Comparison of ENCODE assay signal across 8 cellular contexts in the genomic region with DNA sequence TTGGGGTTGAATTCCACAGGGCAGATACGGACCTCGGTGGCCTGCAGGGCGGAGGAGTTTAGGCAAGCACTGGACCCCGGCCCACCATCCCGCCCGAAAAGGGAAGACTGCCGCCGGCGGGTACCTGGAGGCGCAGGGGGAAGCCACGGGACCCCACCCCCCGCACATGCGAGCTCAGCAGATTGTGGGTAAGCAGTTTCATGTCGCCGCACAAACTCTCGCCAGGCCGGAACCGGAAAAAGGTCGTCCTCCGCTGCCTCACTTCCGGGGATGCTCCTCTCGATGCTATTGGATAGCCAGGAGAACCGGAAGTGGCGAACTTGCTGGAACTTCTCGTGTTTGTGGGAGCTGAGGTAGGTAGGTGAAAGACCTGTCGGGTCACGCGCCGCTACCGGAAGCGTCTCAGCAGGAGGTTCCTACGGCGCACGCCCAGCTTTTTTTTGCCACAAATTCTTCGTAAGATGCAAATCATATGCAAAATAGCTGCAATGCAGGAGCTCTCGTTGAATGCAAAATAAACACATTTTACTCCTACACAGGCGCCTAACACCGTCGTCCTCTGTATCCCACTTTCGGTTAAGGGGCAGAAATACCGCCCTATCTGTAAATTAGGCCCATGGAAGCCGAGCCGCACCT. TPM values are rescaled to one million over a fixed set of nuclear protein-coding genes. Genes with fewer than 3 reads are reported as not detected.
DNase-seq lines count a peak whose midpoint lies in the region; ATAC-seq and TF ChIP-seq lines count a peak whose summit lies in the region.

TRMT112 (minus strand) TSS at position 235 of the 636 bp plus-strand sequence; CDS start at position 202, 33 bp downstream.

- H3K4me3 Mint-ChIP-seq in CD8-positive, alpha-beta T cell: peak within 1 kb of the TSS; percentile 89

- H3K27ac Mint-ChIP-seq in CD8-positive, alpha-beta T cell: peak within 1 kb of the TSS; percentile 99

- peaks cover 8% of the 10 kb centered on the region for H3K4me1 ChIP-seq in CD8-positive, alpha-beta T cell (ENCODE audit: insufficient read depth, low read length)
- peaks cover 14% of the 10 kb centered on the region for H3K4me1 ChIP-seq in effector memory CD4-positive, alpha-beta T cell (ENCODE audit: control insufficient read depth, insufficient read depth, low read length, poor library complexity, severe bottlenecking)

- no peaks in the 10 kb centered on the region for H3K9me3 ChIP-seq in CD8-positive, alpha-beta T cell (ENCODE audit: low read length)
- H3K9me3 ChIP-seq in effector memory CD4-positive, alpha-beta T cell (ENCODE audit: control insufficient read depth, low read length): no peaks in the 10 kb centered on the region

- POLR2A ChIA-PET in CD8-positive, alpha-beta T cell (lab: Charles Lee): interaction anchor here (0.6 to 3.0 kb wide), 32 partner anchors 8 to 1726 kb away, joined by 3 to 50 read pairs (median 6); partner anchors contain the start of genes BAD, CCDC88B, ESRRA and FERMT3
- POLR2A ChIA-PET in activated CD8-positive, alpha-beta memory T cell treated with anti-CD3 and anti-CD28 coated beads for 36 hours (lab: Charles Lee): interaction anchor here (0.7 to 3.4 kb wide), 15 partner anchors 13 to 445 kb away, joined by 3 to 25 read pairs (median 6); partner anchors contain the start of genes BAD, CCDC88B, ESRRA and FERMT3

- H3K9me3 Mint-ChIP-seq in CD8-positive, alpha-beta T cell: no peaks in the 10 kb centered on the region

- no peaks in the 10 kb centered on the region for H3K27me3 ChIP-seq in CD8-positive, alpha-beta T cell (ENCODE audit: insufficient read depth, low read length)
- no peaks in the 10 kb centered on the region for H3K27me3 ChIP-seq in effector memory CD4-positive, alpha-beta T cell (replicated peaks; ENCODE audit: control insufficient read depth, insufficient read depth, low read length, poor library complexity, severe bottlenecking)

- peak within 1 kb of the TSS; percentile 69 for H3K4me3 ChIP-seq in CD8-positive, alpha-beta T cell (ENCODE audit: low read depth, low read length)
- peak within 1 kb of the TSS; percentile 79 for H3K4me3 ChIP-seq in effector memory CD4-positive, alpha-beta T cell (ENCODE audit: insufficient read depth, low read depth, low read length, poor library complexity, severe bottlenecking)

- H3K36me3 Mint-ChIP-seq in CD8-positive, alpha-beta T cell: peaks cover 60% of the 10 kb centered on the region

- TF ChIP-seq CTCF in CD8-positive, alpha-beta T cell (IDR thresholded peaks at IDR 0.05): no peak

- H3K27me3 Mint-ChIP-seq in CD8-positive, alpha-beta T cell (ENCODE audit: low read depth): no peaks in the 10 kb centered on the region

- peak within 1 kb of the TSS; percentile 97 for H3K27ac ChIP-seq in CD8-positive, alpha-beta T cell (ENCODE audit: low read depth, low read length)
- peak within 1 kb of the TSS; percentile 94 for H3K27ac ChIP-seq in effector memory CD4-positive, alpha-beta T cell (ENCODE audit: insufficient read depth, low read length, poor library complexity, severe bottlenecking)

- DNase-seq in CD8-positive, alpha-beta T cell: peak; percentile 89 to 99 (median 94)
- DNase-seq in HT-29 (ENCODE audit: low spot score) (peak; percentile 100), NOMO-1 (lab: John Stamatoyannopoulos, UW; ENCODE audit: unreplicated experiment in 2 of 2) (peak; percentile 93 to 98), medulla oblongata (ENCODE audit: extremely low spot score) (peak; percentile 99)
- DNase-seq in effector memory CD4-positive, alpha-beta T cell: peak; percentile 97 to 98 (median 98)
- peak; percentile 92 for DNase-seq in stimulated activated CD8-positive, alpha-beta memory T cell treated with anti-CD3 and anti-CD28 coated beads, Interleukin-12 subunit alpha, Interleukin-12 subunit beta, amount 100 ng/mL, for 24 hours (ENCODE audit: extremely low read depth)

- intact Hi-C loops in CD8-positive, alpha-beta T cell (cut with DNase I, micrococcal nuclease): loop anchor here (1.0 to 10.0 kb wide), 15 partner anchors 12 to 1435 kb away; partner anchors contain the start of genes ESRRA (in 2 of the 2), FKBP2 (in 2 of the 2), GPR137 (in 2 of the 2) and CCDC88B (in 1 of the 2)

- peaks cover 6% of the 10 kb centered on the region for H3K36me3 ChIP-seq in CD8-positive, alpha-beta T cell (ENCODE audit: insufficient read depth, low read length)
- H3K36me3 ChIP-seq in effector memory CD4-positive, alpha-beta T cell (ENCODE audit: control insufficient read depth, insufficient read depth, low read length): peaks cover 13% of the 10 kb centered on the region

- H3K4me1 Mint-ChIP-seq in CD8-positive, alpha-beta T cell (ENCODE audit: low read depth): peaks cover 38% of the 10 kb centered on the region

- CTCF ChIA-PET in CD8-positive, alpha-beta T cell (lab: Charles Lee): interaction anchor here (0.5 to 3.3 kb wide), 25 partner anchors 10 to 763 kb away, joined by 3 to 22 read pairs (median 5); partner anchors contain the start of genes BAD, CATSPERZ, CCDC88B and ESRRA
- CTCF ChIA-PET in activated CD8-positive, alpha-beta memory T cell treated with anti-CD3 and anti-CD28 coated beads for 36 hours (lab: Charles Lee): interaction anchor here (0.6 to 3.2 kb wide), 15 partner anchors 10 to 636 kb away, joined by 3 to 43 read pairs (median 5); partner anchors contain the start of genes CATSPERZ, CCDC88B, ESRRA and PLCB3

- ATAC-seq in CD8-positive, alpha-beta T cell: peak; percentile 73
- ATAC-seq in GM19467 (IDR thresholded peaks at IDR 0.05; ENCODE audit: unreplicated experiment): peak; percentile 52

RNA-seq across cellular contexts. Expression of gene TRMT112, which starts in this region (rescaled TPM):
- 10 to 100 TPM; 98.1 to 98.2 TPM for total RNA-seq in CD8-positive, alpha-beta T cell
- 503 and 525 TPM in 2 replicates for total RNA-seq in HT-29 (2014; rRNA removed; shearing (Covaris generic))
- 100 to 1,000 TPM; 282 to 293 TPM for total RNA-seq in activated CD8-positive, alpha-beta memory T cell treated with anti-CD3 and anti-CD28 coated beads for 36 hours

Comparison
In these comparisons a context has a peak if more than half of its experiments do, and no peak if none do; other contexts are left out.
1. Peak in every context shown above with its lines: DNase-seq, ATAC-seq, H3K4me3 ChIP-seq and H3K27ac ChIP-seq.